Comparison of ENCODE assay signal across 16 cellular contexts in the genomic region with DNA sequence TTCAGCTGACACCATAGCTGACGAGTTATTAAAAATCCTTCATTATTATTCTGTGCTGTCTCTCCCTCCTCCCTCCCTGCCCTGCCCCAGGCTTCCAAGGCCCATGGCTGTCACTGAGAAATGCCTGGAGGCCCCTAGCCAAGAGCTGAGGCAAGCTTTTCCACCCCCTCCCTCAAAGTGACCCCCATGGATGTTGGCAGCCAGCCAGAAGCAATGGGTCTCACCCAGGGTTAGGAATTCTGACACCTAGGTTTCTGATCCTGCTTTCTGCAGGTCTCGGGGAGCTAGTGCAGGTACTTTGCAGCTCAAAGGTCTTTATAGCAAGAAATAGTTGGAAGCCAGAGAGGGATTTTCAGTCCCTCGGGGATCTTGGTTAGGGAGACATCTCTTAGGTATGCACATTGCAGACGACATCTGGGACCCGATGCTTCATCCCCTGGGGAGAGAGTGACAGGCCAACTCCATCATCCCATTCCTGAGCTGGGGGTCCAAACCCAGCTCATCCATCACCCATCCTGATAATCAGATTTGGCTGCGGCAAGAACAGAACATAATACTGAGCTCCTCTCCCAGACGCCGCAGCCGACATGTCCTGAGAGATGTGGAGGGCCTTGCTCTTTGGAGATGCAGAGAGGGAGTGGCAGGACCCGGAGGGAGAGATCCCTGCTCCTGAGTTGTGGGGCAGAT.
DNase-seq lines count a peak whose midpoint lies in the region; TF ChIP-seq lines count a peak whose summit lies in the region.
"Had no signal": no experiment of that assay in that cellular context is flagged by ENCODE, and none has a peak within 500 bp of the region (broad histone marks: within the 10 kb centered on the region; RNA-seq: fewer than 3 reads in every experiment).

No MANE protein-coding gene starts in this region.

- H3K18ac ChIP-seq in H9 (ENCODE audit: insufficient read length, low read depth, low read length) (no peak overlapping the region), mesenchymal stem cell (ENCODE audit: low read depth in 1 of 2, low read length in 2 of 2) (no peak overlapping the region), neuronal stem cell (ENCODE audit: low read length) (peak overlapping the region; percentile 25)

- DNase-seq in H9: no peak
- DNase-seq in WERI-Rb-1: peak; percentile 94
- no peak for DNase-seq in mesenchymal stem cell
- no peak for DNase-seq in neuronal stem cell (ENCODE audit: low spot score)
- no peak for DNase-seq in NCI-H446 (lab: John Stamatoyannopoulos, UW)
- DNase-seq in activated CD8-positive, alpha-beta memory T cell treated with anti-CD3 and anti-CD28 coated beads, Interleukin-2, amount 50 U/mL, for 4 hours: no peak
- no peak for DNase-seq in superior temporal gyrus (ENCODE audit: extremely low spot score)
- DNase-seq in NCI-H2171 treated with DMSO at 0.1 percent for 48 hours (lab: John Stamatoyannopoulos, UW): no peak
- DNase-seq: DMS53, KBM-7, MV-4-11, NCI-H1417, NCI-H187 treated with DMSO at 0.1 percent for 48 hours, Right ventricle myocardium superior had no signal

- H3K27me3 ChIP-seq in H9 (ENCODE audit: insufficient read depth, low read length): no peaks in the 10 kb centered on the region
- no peaks in the 10 kb centered on the region for H3K27me3 ChIP-seq in WERI-Rb-1 (ENCODE audit: insufficient read depth, low read depth, severe bottlenecking)
- H3K27me3 ChIP-seq in mesenchymal stem cell (ENCODE audit: control insufficient read depth in 1 of 2, insufficient read depth in 1 of 2, low read length in 2 of 2): no peaks in the 10 kb centered on the region
- H3K27me3 ChIP-seq in neuronal stem cell (ENCODE audit: control insufficient read depth in 3 of 3, insufficient read depth in 3 of 3, low read depth in 1 of 3, low read length in 3 of 3): no peaks in the 10 kb centered on the region

- no peaks in the 10 kb centered on the region for H4K20me1 ChIP-seq in H9 (ENCODE audit: control insufficient read depth, insufficient read depth, insufficient read length)

- H3K4me2 ChIP-seq in H9 (ENCODE audit: insufficient read depth, insufficient read length, low read length) (no peak overlapping the region), mesenchymal stem cell (ENCODE audit: low read length, poor library complexity, severe bottlenecking) (no peak overlapping the region), neuronal stem cell (ENCODE audit: insufficient read depth, low read length, poor library complexity, severe bottlenecking) (no peak overlapping the region)

- H3K4me3 Mint-ChIP-seq in H9: no peak overlapping the region
- H3K4me3 Mint-ChIP-seq: CD14-positive monocyte had no signal

- H3K23me2 ChIP-seq in H9 (ENCODE audit: insufficient read length, low read depth, low read length, poor library complexity, severe bottlenecking): no peaks in the 10 kb centered on the region

- H3K79me1 ChIP-seq in H9 (ENCODE audit: insufficient read depth, low read depth, low read length, poor library complexity, severe bottlenecking) (peaks cover 2% of the 10 kb centered on the region), mesenchymal stem cell (replicated peaks; ENCODE audit: low read length, poor library complexity, severe bottlenecking) (no peaks in the 10 kb centered on the region), neuronal stem cell (ENCODE audit: low read depth, low read length) (peaks cover 10% of the 10 kb centered on the region)

- H3K27me3 Mint-ChIP-seq in H9 (ENCODE audit: low read depth): no peaks in the 10 kb centered on the region

- H3K14ac ChIP-seq in H9 (ENCODE audit: insufficient read depth, low read length) (0 out of 2 replicates have a peak overlapping the region, but pooled peaks have one; percentile 16), mesenchymal stem cell (ENCODE audit: low read length in 2 of 2) (no peak overlapping the region), neuronal stem cell (ENCODE audit: low read length) (no peak overlapping the region)

- H4K5ac ChIP-seq in H9 (ENCODE audit: insufficient read length, low read depth, low read length): no peak overlapping the region

- no peak overlapping the region for H3K27ac ChIP-seq in H9 (ENCODE audit: insufficient read length, low read depth, low read length)
- H3K27ac ChIP-seq in WERI-Rb-1: peak overlapping the region; percentile 72
- H3K27ac ChIP-seq in mesenchymal stem cell (ENCODE audit: low read length, poor library complexity, severe bottlenecking): peak overlapping the region; percentile 5
- H3K27ac ChIP-seq in neuronal stem cell (replicated peaks; ENCODE audit: low read length): no peak overlapping the region

- no peak overlapping the region for H3K9ac ChIP-seq in H9 (ENCODE audit: extremely low read depth, insufficient read length, low read length)
- H3K9ac ChIP-seq in mesenchymal stem cell (ENCODE audit: low read length): no peak overlapping the region
- no peak overlapping the region for H3K9ac ChIP-seq in neuronal stem cell (ENCODE audit: low read depth, low read length, poor library complexity)

- H2AFZ ChIP-seq in H9 (ENCODE audit: low read length) (no peak overlapping the region), mesenchymal stem cell (ENCODE audit: low read depth, low read length) (no peak overlapping the region), neuronal stem cell (ENCODE audit: low read length) (no peak overlapping the region)

- no CpG with 5 or more reads among the region's 10 CpGs for WGBS in H9 (ENCODE audit: extremely low coverage, insufficient read length, low lambda C conversion rate)
- WGBS in mesenchymal stem cell: 91% methylated on average over 9 of the region's 10 CpGs
- no CpG with 5 or more reads among the region's 10 CpGs for WGBS in neuronal stem cell (ENCODE audit: extremely low coverage in 2 of 2, insufficient read length in 2 of 2, insufficient replicate concordance in 1 of 2), 2 donors

- peaks cover 26% of the 10 kb centered on the region for H3K36me3 ChIP-seq in WERI-Rb-1
- peaks cover 59 to 71% of the 10 kb centered on the region in 2 experiments for H3K36me3 ChIP-seq in mesenchymal stem cell (ENCODE audit: control insufficient read depth in 1 of 2, insufficient read depth in 2 of 2, low read depth in 1 of 2, low read length in 2 of 2)
- H3K36me3 ChIP-seq in neuronal stem cell (replicated peaks in 1 of 2; ENCODE audit: control insufficient read depth in 2 of 2, insufficient read depth in 2 of 2, low read length in 2 of 2): peaks cover 0 to 44% of the 10 kb centered on the region in 2 donors
- H3K36me3 ChIP-seq: HAP-1 had no signal

- no peak overlapping the region for H2BK120ac ChIP-seq in H9 (ENCODE audit: low read depth, low read length, poor library complexity, severe bottlenecking)
- H2BK120ac ChIP-seq in mesenchymal stem cell (ENCODE audit: low read depth, low read length): no peak overlapping the region
- no peak overlapping the region for H2BK120ac ChIP-seq in neuronal stem cell (ENCODE audit: low read depth, low read length)

- no peak overlapping the region for H3K4ac ChIP-seq in H9 (ENCODE audit: low read depth, low read length)
- H3K4ac ChIP-seq in mesenchymal stem cell (ENCODE audit: low read depth in 1 of 2, low read length in 2 of 2): no peak overlapping the region
- H3K4ac ChIP-seq in neuronal stem cell (ENCODE audit: low read length): peak overlapping the region; percentile 39

- no peak overlapping the region for H2AK5ac ChIP-seq in H9 (ENCODE audit: insufficient read length, low read length)
- no peak overlapping the region for H2AK5ac ChIP-seq in mesenchymal stem cell (ENCODE audit: low read length, severe bottlenecking)
- no peak overlapping the region for H2AK5ac ChIP-seq in neuronal stem cell (ENCODE audit: low read depth, low read length)

- no peaks in the 10 kb centered on the region for H3K79me2 ChIP-seq in H9 (ENCODE audit: insufficient read depth, low read length)

- H3K27ac Mint-ChIP-seq in H9: peak overlapping the region in 1 of 3 experiments; percentile 48; a peak in 1 of 7 replicates
- H3K27ac Mint-ChIP-seq: CD14-positive monocyte had no signal

- no peak overlapping the region for H2BK5ac ChIP-seq in H9 (ENCODE audit: insufficient read length, low read length)
- H2BK5ac ChIP-seq in mesenchymal stem cell (ENCODE audit: low read depth, low read length, poor library complexity, severe bottlenecking): no peak overlapping the region
- H2BK5ac ChIP-seq in neuronal stem cell (ENCODE audit: low read length): no peak overlapping the region

- H3K9me3 Mint-ChIP-seq in H9: no peaks in the 10 kb centered on the region
- H3K9me3 Mint-ChIP-seq: CD14-positive monocyte had no signal

- no peak for TF ChIP-seq CTCF in H9 (conservative IDR thresholded peaks at IDR 0.05)
- TF ChIP-seq CTCF in WERI-Rb-1 (IDR thresholded peaks at IDR 0.05; ENCODE audit: low read depth, low read length): no peak

- no peak overlapping the region for H3T11ph ChIP-seq in H9 (ENCODE audit: low read length)

- H2BK15ac ChIP-seq in H9 (ENCODE audit: low read depth, low read length) (no peak overlapping the region; the same call in 1 of the 2 replicates), mesenchymal stem cell (ENCODE audit: low read depth, poor library complexity, severe bottlenecking) (no peak overlapping the region), neuronal stem cell (ENCODE audit: low read length) (no peak overlapping the region)

- H3K4me3 ChIP-seq in WERI-Rb-1 (ENCODE audit: low read depth, low read length): no peak overlapping the region
- no peak overlapping the region for H3K4me3 ChIP-seq in mesenchymal stem cell (ENCODE audit: insufficient read depth in 1 of 2, low read depth in 1 of 2, low read length in 2 of 2)
- H3K4me3 ChIP-seq in neuronal stem cell (ENCODE audit: low read length in 2 of 2): no peak overlapping the region
- H3K4me3 ChIP-seq: HAP-1 had no signal

- H4K91ac ChIP-seq in H9 (ENCODE audit: insufficient read length, low read depth, low read length): no peak overlapping the region
- no peak overlapping the region for H4K91ac ChIP-seq in mesenchymal stem cell (ENCODE audit: low read length)
- H4K91ac ChIP-seq in neuronal stem cell (ENCODE audit: low read depth, low read length, poor library complexity): no peak overlapping the region

- H2BK20ac ChIP-seq in H9 (ENCODE audit: low read depth, low read length, poor library complexity, severe bottlenecking): no peak overlapping the region

- H3K23ac ChIP-seq in H9 (ENCODE audit: insufficient read length, low read depth, low read length) (no peak overlapping the region), mesenchymal stem cell (ENCODE audit: low read length in 2 of 2) (peak overlapping the region in 1 of 2 experiments; percentile 43), neuronal stem cell (ENCODE audit: low read depth, low read length, poor library complexity) (no peak overlapping the region)

- H3K4me1 ChIP-seq in H9 (ENCODE audit: insufficient read depth, low read length): peaks cover 16% of the 10 kb centered on the region
- H3K4me1 ChIP-seq in mesenchymal stem cell (ENCODE audit: control insufficient read depth, insufficient read depth, low read depth, low read length): peaks cover 55% of the 10 kb centered on the region
- peaks cover 16 to 35% of the 10 kb centered on the region in 2 donors for H3K4me1 ChIP-seq in neuronal stem cell (ENCODE audit: control insufficient read depth in 2 of 2, insufficient read depth in 1 of 2, low read depth in 1 of 2, low read length in 2 of 2)
- H3K4me1 ChIP-seq: HAP-1 had no signal

- H3K9me3 ChIP-seq in H9 (ENCODE audit: control insufficient read depth, low read depth, low read length): no peaks in the 10 kb centered on the region
- no peaks in the 10 kb centered on the region for H3K9me3 ChIP-seq in WERI-Rb-1 (ENCODE audit: severe bottlenecking)
- H3K9me3 ChIP-seq in mesenchymal stem cell (ENCODE audit: control insufficient read depth, low read length): no peaks in the 10 kb centered on the region
- no peaks in the 10 kb centered on the region for H3K9me3 ChIP-seq in neuronal stem cell (replicated peaks in 1 of 2; ENCODE audit: control insufficient read depth in 2 of 2, insufficient read depth in 1 of 2, low read depth in 1 of 2, low read length in 2 of 2)
- H3K9me3 ChIP-seq: HAP-1 had no signal

- H4K8ac ChIP-seq in H9 (replicated peaks; ENCODE audit: insufficient read length, low read depth, low read length) (no peak overlapping the region), mesenchymal stem cell (ENCODE audit: low read length) (no peak overlapping the region), neuronal stem cell (ENCODE audit: low read depth, low read length) (no peak overlapping the region)

- peaks cover 0 to 7% (median 0%) of the 10 kb centered on the region in 3 experiments; a peak in 3 of 7 replicates for H3K36me3 Mint-ChIP-seq in H9 (ENCODE audit: insufficient read depth in 1 of 3, low read depth in 3 of 3)
- H3K36me3 Mint-ChIP-seq: CD14-positive monocyte had no signal

- peaks cover 54 to 56% of the 10 kb centered on the region in 2 experiments for H3K4me1 Mint-ChIP-seq in H9

- no peak overlapping the region for H2BK12ac ChIP-seq in H9 (ENCODE audit: insufficient read length, low read depth, low read length)
- H2BK12ac ChIP-seq in mesenchymal stem cell (ENCODE audit: low read length in 2 of 2): no peak overlapping the region
- H2BK12ac ChIP-seq in neuronal stem cell (ENCODE audit: low read length): no peak overlapping the region

- no peak overlapping the region for H3K56ac ChIP-seq in H9 (ENCODE audit: insufficient read length, low read depth, low read length)

Comparison
In these comparisons a context has a peak if more than half of its experiments do, and no peak if none do; other contexts are left out.
1. H3K27ac ChIP-seq: peak in WERI-Rb-1 (single experiment) and mesenchymal stem cell (single experiment); none in H9 (single experiment) and neuronal stem cell (single experiment).